8 cellular contexts compared by ENCODE assay signal in the genomic region with DNA sequence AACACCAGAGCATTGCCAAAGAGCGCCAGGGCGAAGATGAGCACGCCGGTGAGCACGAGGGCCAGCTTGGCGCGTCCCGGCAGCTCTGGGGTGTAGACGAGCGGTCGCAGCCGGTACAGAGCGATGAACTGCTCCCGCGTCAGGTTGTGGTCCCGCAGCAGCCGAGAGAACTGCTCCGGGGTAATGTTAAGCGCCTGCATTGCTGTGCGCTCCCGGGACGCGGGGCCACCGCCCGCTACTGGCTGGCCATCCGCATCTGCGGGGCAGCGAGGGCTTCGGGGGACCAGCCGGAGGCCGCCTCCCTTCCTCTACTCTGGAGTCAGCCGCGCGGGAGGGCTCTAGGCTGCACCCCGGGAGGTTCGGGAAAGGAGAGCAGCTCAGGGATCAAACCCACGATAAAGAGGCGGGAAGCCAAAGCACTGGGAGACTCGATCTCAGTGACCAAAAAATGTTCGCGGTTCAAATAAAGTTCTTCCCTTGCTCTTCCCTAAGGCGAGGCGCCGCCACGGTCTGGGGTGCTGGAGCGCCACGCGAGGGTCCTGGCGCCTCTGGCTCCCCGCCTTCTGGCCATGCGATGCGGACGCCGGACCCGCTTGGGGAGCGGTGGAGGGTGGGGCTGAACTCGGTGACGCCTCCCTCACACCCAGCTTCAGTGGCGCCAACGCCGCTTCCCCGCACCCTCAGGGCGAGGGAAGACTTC. TPM values are rescaled to one million over a fixed set of nuclear protein-coding genes. Genes with fewer than 3 reads are reported as not detected.
DNase-seq lines count a peak whose midpoint lies in the region; ATAC-seq and TF ChIP-seq lines count a peak whose summit lies in the region.

TSS of gene QRFPR (minus strand) at position 571 of the 700 bp plus-strand sequence. CDS start at position 200, 371 bp downstream.

- DNase-seq in stimulated activated CD4-positive, alpha-beta T cell treated with anti-CD3 and anti-CD28 coated beads, Interleukin-1b, Interleukin-23, amount 100 ng/mL, for 48 hours, result peak; percentile 20
- no peak for DNase-seq in stimulated activated CD4-positive, alpha-beta T cell treated with anti-CD3 and anti-CD28 coated beads, Interleukin-4, amount 100 ng/mL, for 1 hour
- no peak for DNase-seq in central memory CD8-positive, alpha-beta T cell (ENCODE audit: low spot score in 2 of 2)
- DNase-seq in lower lobe of right lung (no peak), aorta (no peak), RPMI8226 (no peak), T-helper 9 cell (no peak), HuH-7 (ENCODE audit: low spot score) (no peak)

- H3K27ac ChIP-seq in lower lobe of right lung (no peak within 1 kb of the TSS), aorta (ENCODE audit: low read depth in 1 of 2, low read length in 2 of 2) (no peak within 1 kb of the TSS)

- peaks cover 10% of the 10 kb centered on the region for H3K4me1 ChIP-seq in lower lobe of right lung
- no peaks in the 10 kb centered on the region for H3K4me1 ChIP-seq in aorta (ENCODE audit: control insufficient read depth in 1 of 2, insufficient read depth in 2 of 2, low read length in 2 of 2)

- WGBS in aorta, 2 donors, result 0 to 1% methylated on average over 52 to 63 of the region's 63 CpGs

- H3K36me3 Mint-ChIP-seq in central memory CD8-positive, alpha-beta T cell (ENCODE audit: insufficient read depth), result peaks cover 2% of the 10 kb centered on the region

- H3K4me1 Mint-ChIP-seq in central memory CD8-positive, alpha-beta T cell, result peaks cover 8% of the 10 kb centered on the region

- H3K4me3 Mint-ChIP-seq in central memory CD8-positive, alpha-beta T cell, result peak within 1 kb of the TSS; percentile 51

- no peak within 1 kb of the TSS for H3K27ac Mint-ChIP-seq in central memory CD8-positive, alpha-beta T cell (ENCODE audit: low read depth)

- no peaks in the 10 kb centered on the region for H3K9me3 Mint-ChIP-seq in central memory CD8-positive, alpha-beta T cell

- H3K36me3 ChIP-seq in lower lobe of right lung (no peaks in the 10 kb centered on the region), aorta (ENCODE audit: control insufficient read depth in 1 of 2, insufficient read depth in 2 of 2, low read length in 1 of 2) (no peaks in the 10 kb centered on the region)

- peak; percentile 24 for ATAC-seq in central memory CD8-positive, alpha-beta T cell (replicated peaks; ENCODE audit: extremely low read depth, poor library complexity, severe bottlenecking)
- peak; percentile 26 to 31 for ATAC-seq in lower lobe of right lung
- ATAC-seq in aorta (ENCODE audit: low FRiP score), result peak; percentile 46

- TF ChIP-seq CTCF in lower lobe of right lung (IDR thresholded peaks at IDR 0.05), result no peak

- H3K9me3 ChIP-seq in lower lobe of right lung (no peaks in the 10 kb centered on the region), aorta (ENCODE audit: control insufficient read depth, low read length) (no peaks in the 10 kb centered on the region)

- H3K27me3 Mint-ChIP-seq in central memory CD8-positive, alpha-beta T cell, result peaks cover 91% of the 10 kb centered on the region

- H3K4me3 ChIP-seq in lower lobe of right lung (peak within 1 kb of the TSS; percentile 18), aorta (ENCODE audit: low read length in 2 of 2) (no peak within 1 kb of the TSS)

- peaks cover 64% of the 10 kb centered on the region for H3K27me3 ChIP-seq in lower lobe of right lung (ENCODE audit: low read depth)
- H3K27me3 ChIP-seq in aorta (ENCODE audit: control insufficient read depth in 1 of 2, insufficient read depth in 2 of 2, low read length in 1 of 2), result peaks cover 0 to 1% of the 10 kb centered on the region in 2 donors

- intact Hi-C loops in lower lobe of right lung (cut with DNase I) (no loop called here), aorta (cut with DNase I) (no loop called here)

RNA-seq across cellular contexts. Expression of gene QRFPR, which starts in this region (rescaled TPM):
- not detected for total RNA-seq in lower lobe of right lung
- under 1 TPM in 1 of 2 donors, not detected in 1; 0.71 TPM for total RNA-seq in aorta
- polyA plus RNA-seq in aorta, result not detected

Comparison
In these comparisons a context has a peak if more than half of its experiments do, and no peak if none do; other contexts are left out.
1. Peak in ATAC-seq and H3K4me3 ChIP-seq in lower lobe of right lung; RNA of the gene not detected or under 1 TPM.
2. Peak in ATAC-seq in aorta; RNA of the gene not detected or under 1 TPM.